Comparison of ENCODE assay signal across 8 cellular contexts in genomic region chr20:53914861-53915458, GRCh38.
DNase-seq lines count a peak whose midpoint lies in the region; ATAC-seq and TF ChIP-seq lines count a peak whose summit lies in the region.

No MANE protein-coding gene starts in this region.

- peak overlapping the region; percentile 64 for H3K27ac ChIP-seq in CD4-positive, CD25-positive, alpha-beta regulatory T cell (ENCODE audit: insufficient read depth, low read length, poor library complexity, severe bottlenecking)
- no peak overlapping the region for H3K27ac ChIP-seq in duodenal mucosa (ENCODE audit: low read depth, low read length)

- H3K4me3 Mint-ChIP-seq in CD4-positive, CD25-positive, alpha-beta regulatory T cell = peak overlapping the region; percentile 64 to 98 (median 94)
- peak overlapping the region; percentile 88 to 99 (median 96) for H3K4me3 Mint-ChIP-seq in naive B cell

- peaks cover 0 to under 1% (median 0%) of the 10 kb centered on the region in 7 donors for H3K9me3 Mint-ChIP-seq in CD4-positive, CD25-positive, alpha-beta regulatory T cell
- no peaks in the 10 kb centered on the region for H3K9me3 Mint-ChIP-seq in naive B cell

- H3K36me3 Mint-ChIP-seq in CD4-positive, CD25-positive, alpha-beta regulatory T cell = no peaks in the 10 kb centered on the region
- no peaks in the 10 kb centered on the region for H3K36me3 Mint-ChIP-seq in naive B cell

- no peaks in the 10 kb centered on the region for H3K27me3 Mint-ChIP-seq in CD4-positive, CD25-positive, alpha-beta regulatory T cell
- H3K27me3 Mint-ChIP-seq in naive B cell = no peaks in the 10 kb centered on the region

- peak overlapping the region; percentile 77 to 79 for H3K9ac ChIP-seq in duodenal mucosa (ENCODE audit: low read depth in 1 of 2, low read length in 2 of 2)

- intact Hi-C loops in posterior cingulate gyrus (cut with DNase I) = loop anchor here (1.0 to 10.0 kb wide), 3 partner anchors 148 to 337 kb away; partner anchors contain the start of gene PFDN4
- intact Hi-C loops in mucosa of descending colon (cut with DNase I, micrococcal nuclease) = loop anchor here (2.0 to 5.0 kb wide), 2 partner anchors 336 to 338 kb away; no protein-coding TSS in a partner anchor

- ATAC-seq in CD4-positive, CD25-positive, alpha-beta regulatory T cell (ENCODE audit: low read depth in 2 of 2) = no peak
- ATAC-seq in naive B cell (ENCODE audit: low read depth in 2 of 2) = no peak
- no peak for ATAC-seq in HG02798 (IDR thresholded peaks at IDR 0.05; ENCODE audit: poor library complexity, unreplicated experiment)
- no peak for ATAC-seq in mucosa of descending colon

- H3K4me3 ChIP-seq in CD4-positive, CD25-positive, alpha-beta regulatory T cell (ENCODE audit: low read depth, low read length) = peak overlapping the region; percentile 80
- H3K4me3 ChIP-seq in duodenal mucosa (ENCODE audit: low read depth in 1 of 2, low read length in 2 of 2) (peak overlapping the region; percentile 88 to 93), mucosa of descending colon (no peak overlapping the region)

- peak overlapping the region; percentile 35 to 94 (median 94) for H3K27ac Mint-ChIP-seq in CD4-positive, CD25-positive, alpha-beta regulatory T cell
- H3K27ac Mint-ChIP-seq in naive B cell = peak overlapping the region; percentile 61 to 93 (median 87)

- DNase-seq in CD4-positive, CD25-positive, alpha-beta regulatory T cell = no peak
- DNase-seq in NAMALWA (ENCODE audit: low spot score) = peak; percentile 28
- no peak for DNase-seq in naive B cell
- no peak for DNase-seq in posterior cingulate gyrus
- DNase-seq in stimulated activated CD8-positive, alpha-beta memory T cell treated with anti-CD3 and anti-CD28 coated beads, Interleukin-4, amount 100 ng/mL, for 48 hours = no peak
- no peak for DNase-seq in mucosa of descending colon

- no peak for TF ChIP-seq CTCF in mucosa of descending colon (IDR thresholded peaks at IDR 0.05)

- peaks cover 5 to 23% (median 15%) of the 10 kb centered on the region in 4 donors for H3K4me1 Mint-ChIP-seq in CD4-positive, CD25-positive, alpha-beta regulatory T cell
- peaks cover 23 to 42% (median 26%) of the 10 kb centered on the region in 3 donors for H3K4me1 Mint-ChIP-seq in naive B cell

- no peaks in the 10 kb centered on the region for H3K9me3 ChIP-seq in CD4-positive, CD25-positive, alpha-beta regulatory T cell (ENCODE audit: control insufficient read depth in 2 of 2, low read length in 2 of 2)
- H3K9me3 ChIP-seq in duodenal mucosa (ENCODE audit: control insufficient read depth in 1 of 2, low read length in 2 of 2) (no peaks in the 10 kb centered on the region), mucosa of descending colon (no peaks in the 10 kb centered on the region)

- H3K4me1 ChIP-seq in CD4-positive, CD25-positive, alpha-beta regulatory T cell (ENCODE audit: control insufficient read depth, insufficient read depth, low read length, poor library complexity, severe bottlenecking) = peaks cover 15% of the 10 kb centered on the region
- H3K4me1 ChIP-seq in duodenal mucosa (ENCODE audit: control insufficient read depth in 1 of 2, insufficient read depth in 2 of 2, low read length in 2 of 2) (peaks cover 22 to 30% of the 10 kb centered on the region in 2 donors), mucosa of descending colon (ENCODE audit: low read depth) (peaks cover 24% of the 10 kb centered on the region)

- H3K27me3 ChIP-seq in CD4-positive, CD25-positive, alpha-beta regulatory T cell (ENCODE audit: control insufficient read depth, insufficient read depth, low read length) = no peaks in the 10 kb centered on the region
- no peaks in the 10 kb centered on the region for H3K27me3 ChIP-seq in duodenal mucosa (ENCODE audit: control insufficient read depth in 1 of 2, insufficient read depth in 2 of 2, low read length in 2 of 2)

- H3K36me3 ChIP-seq in CD4-positive, CD25-positive, alpha-beta regulatory T cell (ENCODE audit: control insufficient read depth, insufficient read depth, low read length) = no peaks in the 10 kb centered on the region
- no peaks in the 10 kb centered on the region for H3K36me3 ChIP-seq in duodenal mucosa (ENCODE audit: control insufficient read depth in 1 of 2, insufficient read depth in 2 of 2, low read length in 2 of 2)
- H3K36me3 ChIP-seq in mucosa of descending colon (ENCODE audit: low read depth) = no peaks in the 10 kb centered on the region
